ENCODE assay signal across 23 cellular contexts in the genomic region with DNA sequence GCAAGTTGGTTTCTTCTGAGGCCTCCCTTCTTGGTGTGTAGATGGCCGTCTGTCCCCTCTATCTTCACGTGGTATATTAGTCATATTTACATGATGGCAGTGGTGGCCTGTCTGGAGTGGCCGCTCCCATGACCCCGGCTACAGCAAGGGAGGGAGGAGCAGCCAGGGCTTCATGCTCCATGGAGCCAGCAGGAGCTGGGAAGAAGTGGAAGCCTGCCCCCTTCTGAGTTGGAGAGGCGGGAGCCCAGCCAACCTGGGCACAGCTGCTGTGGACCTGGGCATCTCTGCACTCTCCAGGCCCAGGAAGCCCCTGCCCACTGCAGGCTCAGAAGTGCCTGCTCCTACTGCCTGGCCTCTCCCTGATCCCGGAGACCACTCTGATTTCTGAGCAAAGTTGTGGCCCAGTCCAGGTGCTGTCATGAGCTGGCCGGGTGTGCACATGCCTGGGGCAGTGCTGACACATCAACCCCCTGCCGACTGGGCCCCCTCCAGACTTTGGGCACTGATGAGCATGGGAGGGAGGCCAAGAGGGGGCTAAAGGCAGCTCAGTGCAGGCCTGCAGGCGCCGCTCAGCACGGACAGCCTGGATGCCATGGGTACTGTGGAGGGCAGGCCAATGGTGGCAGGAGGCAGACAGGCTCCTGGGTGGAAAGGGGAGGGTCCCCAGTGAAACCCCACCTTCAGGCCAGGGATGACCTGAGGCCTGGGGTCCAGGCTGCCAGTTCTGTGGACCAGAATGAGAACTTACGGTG.
DNase-seq lines count a peak whose midpoint lies in the region; ATAC-seq, FAIRE-seq and TF ChIP-seq lines count a peak whose summit lies in the region.
"Had no signal": no experiment of that assay in that cellular context is flagged by ENCODE, and none has a peak within 500 bp of the region (broad histone marks: within the 10 kb centered on the region; RNA-seq: fewer than 3 reads in every experiment).

No MANE protein-coding gene starts in this region.

- in situ Hi-C loops in HepG2 (cut with HindIII; ENCODE audit: extremely low pct_ligation_motif_present, low pct_unique_long_range_greater_than_20kb) (no loop called here), K562 (cut with MboI) (no loop called here)

- H3K4me3 ChIP-seq in HepG2 (replicated peaks in 1 of 3; ENCODE audit: insufficient read depth in 1 of 3, low read depth in 2 of 3, low read length in 3 of 3) = no peak overlapping the region
- H3K4me3 ChIP-seq in right lobe of liver = no peak overlapping the region
- no peak overlapping the region for H3K4me3 ChIP-seq in K562
- no peak overlapping the region for H3K4me3 ChIP-seq in kidney (ENCODE audit: low read length in 2 of 2)
- no peak overlapping the region for H3K4me3 ChIP-seq in upper lobe of right lung
- no peak overlapping the region for H3K4me3 ChIP-seq in naive thymus-derived CD4-positive, alpha-beta T cell (ENCODE audit: low read length)
- H3K4me3 ChIP-seq in MM.1S (ENCODE audit: low read length) = no peak overlapping the region
- H3K4me3 ChIP-seq: GM23248 had no signal

- no peaks in the 10 kb centered on the region for H3K27me3 ChIP-seq in HepG2 (ENCODE audit: control insufficient read depth in 1 of 2, insufficient read depth in 2 of 2, low read length in 2 of 2)
- H3K27me3 ChIP-seq in right lobe of liver = no peaks in the 10 kb centered on the region
- no peaks in the 10 kb centered on the region for H3K27me3 ChIP-seq in K562 (ENCODE audit: control insufficient read depth in 2 of 2, insufficient read depth in 2 of 2, low read length in 2 of 2)
- no peaks in the 10 kb centered on the region for H3K27me3 ChIP-seq in upper lobe of right lung
- no peaks in the 10 kb centered on the region for H3K27me3 ChIP-seq in naive thymus-derived CD4-positive, alpha-beta T cell (ENCODE audit: control insufficient read depth in 2 of 2, insufficient read depth in 2 of 2, low read length in 2 of 2)
- H3K27me3 ChIP-seq in MM.1S (replicated peaks; ENCODE audit: insufficient read depth, low read length) = no peaks in the 10 kb centered on the region

- H3K9me2 ChIP-seq in MM.1S (replicated peaks; ENCODE audit: insufficient read depth, low read length) = no peaks in the 10 kb centered on the region

- TF ChIP-seq RAD21 in HepG2 (CRISPR knock-in tag; IDR thresholded peaks at IDR 0.05) (no peak), K562 (CRISPR knock-in tag; conservative IDR thresholded peaks at IDR 0.05 in 1 of 2, IDR thresholded peaks at IDR 0.05 in 1 of 2) (no peak)

- no peaks in the 10 kb centered on the region for H3K4me1 Mint-ChIP-seq in naive thymus-derived CD4-positive, alpha-beta T cell

- H3K9ac ChIP-seq in HepG2 (ENCODE audit: insufficient read depth, low read depth, low read length) = no peak overlapping the region
- no peak overlapping the region for H3K9ac ChIP-seq in K562 (ENCODE audit: insufficient read depth in 1 of 2, low read depth in 2 of 2, low read length in 2 of 2)
- H3K9ac ChIP-seq in kidney (ENCODE audit: low read length in 2 of 2) = no peak overlapping the region
- H3K9ac ChIP-seq in MM.1S (ENCODE audit: low read length) = no peak overlapping the region
- H3K9ac ChIP-seq: GM23248 had no signal

- intact Hi-C loops in HepG2 (cut with micrococcal nuclease; ENCODE audit: unreplicated experiment) = no loop called here
- intact Hi-C loops in right lobe of liver (cut with DNase I) = no loop called here
- intact Hi-C loops in K562 (cut with micrococcal nuclease) = no loop called here
- intact Hi-C loops in kidney (cut with DNase I) = no loop called here
- intact Hi-C loops in upper lobe of right lung (cut with DNase I) = no loop called here
- intact Hi-C loops in naive thymus-derived CD4-positive, alpha-beta T cell (cut with micrococcal nuclease) = no loop called here

- BruUV-seq in HepG2 (replicated peaks; lab: Mats Ljungman, UMichigan) = no TSS peak
- no TSS peak for BruUV-seq in K562 (replicated peaks; lab: Mats Ljungman, UMichigan)

- no peak overlapping the region for H2AFZ ChIP-seq in HepG2 (ENCODE audit: low read length)
- H2AFZ ChIP-seq in K562 (ENCODE audit: low read depth, low read length) = no peak overlapping the region
- H2AFZ ChIP-seq in MM.1S (ENCODE audit: low read length) = no peak overlapping the region
- H2AFZ ChIP-seq: GM23248 had no signal

- CTCF ChIA-PET in HepG2 (lab: Yijun Ruan, JAX; ENCODE audit: low intra/inter-chr PET ratio, low total read pairs) = no interaction called here
- CTCF ChIA-PET in K562 (lab: Yijun Ruan, JAX; ENCODE audit: low intra/inter-chr PET ratio) = no interaction called here
- CTCF ChIA-PET in naive thymus-derived CD4-positive, alpha-beta T cell (lab: Charles Lee) = no interaction called here

- ATAC-seq in HepG2 (peak; percentile 89), right lobe of liver (no peak), K562 (peak; percentile 74), upper lobe of right lung (peak; percentile 26)
- ATAC-seq in naive thymus-derived CD4-positive, alpha-beta T cell = no peak

- 48% methylated on average over 4 of the region's 12 CpGs for WGBS in HepG2 (ENCODE audit: low lambda C conversion rate)
- WGBS in right lobe of liver (ENCODE audit: insufficient coverage, low coverage, low lambda C conversion rate, missing lambda C conversion rate) = 64% methylated on average over 3 of the region's 12 CpGs
- 3% methylated on average over 11 of the region's 12 CpGs for WGBS in K562 (ENCODE audit: insufficient coverage, low coverage, missing lambda C conversion rate)

- no peaks in the 10 kb centered on the region for H3F3A ChIP-seq in MM.1S (ENCODE audit: insufficient read depth, low read length)

- TF ChIP-seq EP300 in HepG2 (IDR thresholded peaks at IDR 0.05; ENCODE audit: low read depth in 2 of 2, low read length in 2 of 2) (no peak), HepG2 (CRISPR knock-in tag; IDR thresholded peaks at IDR 0.05; ENCODE audit: borderline replicate concordance) (no peak), K562 (IDR thresholded peaks at IDR 0.05; ENCODE audit: low read length) (no peak)

- TF ChIP-seq CTCF in HepG2 (CRISPR knock-in tag; IDR thresholded peaks at IDR 0.05) (peak; percentile 41), right lobe of liver (IDR thresholded peaks at IDR 0.05) (no peak), K562 (IDR thresholded peaks at IDR 0.05 in 2 of 3, conservative IDR thresholded peaks at IDR 0.05 in 1 of 3; ENCODE audit: insufficient read depth in 2 of 3, low read depth in 1 of 3, low read length in 3 of 3) (no peak), kidney (IDR thresholded peaks at IDR 0.05; ENCODE audit: borderline replicate concordance, extremely low read depth, insufficient read depth) (no peak), upper lobe of right lung (IDR thresholded peaks at IDR 0.05) (no peak), MM.1S (IDR thresholded peaks at IDR 0.05; ENCODE audit: low read length) (no peak)

- FAIRE-seq in HepG2 (lab: Jason Lieb, UNC) (no peak), K562 (lab: Jason Lieb, UNC) (no peak), kidney (lab: Jason Lieb, UNC) (no peak)
- FAIRE-seq: D721Med, G401.6 had no signal

- no peaks in the 10 kb centered on the region for H3K79me2 ChIP-seq in HepG2 (ENCODE audit: insufficient read depth, low read length)
- no peaks in the 10 kb centered on the region for H3K79me2 ChIP-seq in K562 (ENCODE audit: control insufficient read depth, insufficient read depth, low read length)
- no peaks in the 10 kb centered on the region for H3K79me2 ChIP-seq in MM.1S (ENCODE audit: low read length)

- TF ChIP-seq POLR2A in HepG2 (IDR thresholded peaks at IDR 0.05; ENCODE audit: insufficient read depth in 1 of 2, low read depth in 2 of 2, low read length in 2 of 2) = no peak
- no peak for TF ChIP-seq POLR2A in right lobe of liver (IDR thresholded peaks at IDR 0.05)
- no peak for TF ChIP-seq POLR2A in K562 (conservative IDR thresholded peaks at IDR 0.05)

- H3K27ac Mint-ChIP-seq in naive thymus-derived CD4-positive, alpha-beta T cell = no peak overlapping the region

- no peaks in the 10 kb centered on the region for H3K9me1 ChIP-seq in K562 (ENCODE audit: control insufficient read depth, insufficient read depth, low read length)

- H3K4me1 ChIP-seq in HepG2 (ENCODE audit: insufficient read depth, low read length) = peaks cover 4% of the 10 kb centered on the region
- H3K4me1 ChIP-seq in right lobe of liver = no peaks in the 10 kb centered on the region
- H3K4me1 ChIP-seq in K562 (replicated peaks in 1 of 2; ENCODE audit: control insufficient read depth in 2 of 2, insufficient read depth in 2 of 2, low read length in 2 of 2) = no peaks in the 10 kb centered on the region; a peak in 1 of 5 replicates
- no peaks in the 10 kb centered on the region for H3K4me1 ChIP-seq in kidney (ENCODE audit: control insufficient read depth in 1 of 2, insufficient read depth in 1 of 2, low read depth in 1 of 2, low read length in 2 of 2)
- peaks cover 2% of the 10 kb centered on the region for H3K4me1 ChIP-seq in upper lobe of right lung
- H3K4me1 ChIP-seq in naive thymus-derived CD4-positive, alpha-beta T cell (ENCODE audit: control insufficient read depth in 2 of 2, insufficient read depth in 2 of 2, low read length in 2 of 2) = no peaks in the 10 kb centered on the region
- no peaks in the 10 kb centered on the region for H3K4me1 ChIP-seq in MM.1S (ENCODE audit: low read length)

- no peaks in the 10 kb centered on the region for H3K9me3 Mint-ChIP-seq in naive thymus-derived CD4-positive, alpha-beta T cell

- H3K9me3 ChIP-seq in HepG2 (ENCODE audit: low read length) (no peaks in the 10 kb centered on the region), right lobe of liver (no peaks in the 10 kb centered on the region), K562 (replicated peaks; ENCODE audit: control insufficient read depth, insufficient read depth, low read depth, low read length) (no peaks in the 10 kb centered on the region), kidney (ENCODE audit: control insufficient read depth in 1 of 2, low read length in 2 of 2) (no peaks in the 10 kb centered on the region), upper lobe of right lung (no peaks in the 10 kb centered on the region), MM.1S (replicated peaks; ENCODE audit: insufficient read depth, low read length) (no peaks in the 10 kb centered on the region)
- H3K9me3 ChIP-seq in naive thymus-derived CD4-positive, alpha-beta T cell (ENCODE audit: control insufficient read depth in 2 of 3, low read length in 3 of 3) = no peaks in the 10 kb centered on the region

- POLR2A ChIA-PET in HepG2 (lab: Yijun Ruan, JAX) (no interaction called here), K562 (lab: Yijun Ruan, JAX) (no interaction called here)
- POLR2A ChIA-PET in naive thymus-derived CD4-positive, alpha-beta T cell (lab: Charles Lee) = no interaction called here

- no peaks in the 10 kb centered on the region for H3K36me3 ChIP-seq in HepG2 (replicated peaks in 1 of 2; ENCODE audit: control insufficient read depth in 1 of 2, insufficient read depth in 2 of 2, low read length in 2 of 2)
- H3K36me3 ChIP-seq in right lobe of liver = no peaks in the 10 kb centered on the region
- H3K36me3 ChIP-seq in K562 (ENCODE audit: control insufficient read depth, insufficient read depth, low read length) = no peaks in the 10 kb centered on the region
- H3K36me3 ChIP-seq in kidney (ENCODE audit: control insufficient read depth in 1 of 2, insufficient read depth in 2 of 2, low read length in 2 of 2) = no peaks in the 10 kb centered on the region
- no peaks in the 10 kb centered on the region for H3K36me3 ChIP-seq in upper lobe of right lung
- H3K36me3 ChIP-seq in naive thymus-derived CD4-positive, alpha-beta T cell (ENCODE audit: control insufficient read depth in 2 of 3, insufficient read depth in 3 of 3, low read length in 3 of 3) = no peaks in the 10 kb centered on the region
- no peaks in the 10 kb centered on the region for H3K36me3 ChIP-seq in MM.1S (replicated peaks; ENCODE audit: insufficient read depth, low read length)

- H3K27me3 Mint-ChIP-seq in naive thymus-derived CD4-positive, alpha-beta T cell = no peaks in the 10 kb centered on the region

- H4K20me1 ChIP-seq in HepG2 (ENCODE audit: insufficient read depth, low read length) = no peaks in the 10 kb centered on the region
- no peaks in the 10 kb centered on the region for H4K20me1 ChIP-seq in K562 (replicated peaks; ENCODE audit: control insufficient read depth, insufficient read depth, low read length)
- no peaks in the 10 kb centered on the region for H4K20me1 ChIP-seq in MM.1S (ENCODE audit: insufficient read depth, low read length)

- no peak overlapping the region for H3K4me3 Mint-ChIP-seq in naive thymus-derived CD4-positive, alpha-beta T cell

- H3K27ac ChIP-seq in HepG2 (ENCODE audit: extremely low read length, insufficient read depth, low read length) = no peak overlapping the region
- H3K27ac ChIP-seq in right lobe of liver = no peak overlapping the region
- no peak overlapping the region for H3K27ac ChIP-seq in K562 (ENCODE audit: extremely low read depth, low read depth, low read length)
- H3K27ac ChIP-seq in kidney (ENCODE audit: low read depth in 2 of 2, low read length in 2 of 2) = no peak overlapping the region
- H3K27ac ChIP-seq in upper lobe of right lung = no peak overlapping the region
- no peak overlapping the region for H3K27ac ChIP-seq in naive thymus-derived CD4-positive, alpha-beta T cell (ENCODE audit: low read depth, low read length)
- no peak overlapping the region for H3K27ac ChIP-seq in MM.1S (ENCODE audit: low read length)
- H3K27ac ChIP-seq: 22Rv1, GM23248, HL-60, RWPE1 had no signal

- peak; percentile 3 for DNase-seq in HepG2 (ENCODE audit: low spot score)
- no peak for DNase-seq in right lobe of liver
- no peak for DNase-seq in K562 (ENCODE audit: extremely low read depth in 1 of 4, low spot score in 3 of 4)
- DNase-seq in kidney = peak; percentile 61
- no peak for DNase-seq in upper lobe of right lung
- DNase-seq in mucosa of gallbladder (ENCODE audit: low spot score) = no peak
- no peak for DNase-seq in naive thymus-derived CD4-positive, alpha-beta T cell
- DNase-seq in MM.1S = no peak
- DNase-seq: ACHN, GM23248, HCEC 1CT, Kasumi-1, MV-4-11, NCI-H1105 treated with DMSO at 0.1 percent for 48 hours, NCI-H146, NCI-H1930, NCI-H526 treated with DMSO at 0.1 percent for 48 hours, SHP77 had no signal

- peaks cover 0 to 3% (median 0%) of the 10 kb centered on the region in 5 donors for H3K36me3 Mint-ChIP-seq in naive thymus-derived CD4-positive, alpha-beta T cell

- no peak overlapping the region for H3K4me2 ChIP-seq in HepG2 (ENCODE audit: low read depth, low read length)
- no peak overlapping the region for H3K4me2 ChIP-seq in K562 (ENCODE audit: insufficient read depth, low read length)
- no peak overlapping the region for H3K4me2 ChIP-seq in MM.1S (ENCODE audit: low read depth, low read length)

Comparison
In these comparisons a context has a peak if more than half of its experiments do, and no peak if none do; other contexts are left out.
1. ATAC-seq: peak in HepG2 (single experiment), K562 (single experiment) and upper lobe of right lung (single experiment); none in right lobe of liver (0 of 4) and naive thymus-derived CD4-positive, alpha-beta T cell (single experiment).
2. DNase-seq: peak in HepG2 (single experiment) and kidney (single experiment); none in right lobe of liver (0 of 3), K562 (0 of 4), upper lobe of right lung (single experiment), mucosa of gallbladder (single experiment), naive thymus-derived CD4-positive, alpha-beta T cell (0 of 9) and MM.1S (single experiment).
3. Of the 241 proteins assayed by ChIP-seq in both HepG2 and K562: peak only in HepG2: CTCF; only in K562: none; in both: none; in neither: 240.